ENCODE assay signal across 1 cellular context in the genomic region with DNA sequence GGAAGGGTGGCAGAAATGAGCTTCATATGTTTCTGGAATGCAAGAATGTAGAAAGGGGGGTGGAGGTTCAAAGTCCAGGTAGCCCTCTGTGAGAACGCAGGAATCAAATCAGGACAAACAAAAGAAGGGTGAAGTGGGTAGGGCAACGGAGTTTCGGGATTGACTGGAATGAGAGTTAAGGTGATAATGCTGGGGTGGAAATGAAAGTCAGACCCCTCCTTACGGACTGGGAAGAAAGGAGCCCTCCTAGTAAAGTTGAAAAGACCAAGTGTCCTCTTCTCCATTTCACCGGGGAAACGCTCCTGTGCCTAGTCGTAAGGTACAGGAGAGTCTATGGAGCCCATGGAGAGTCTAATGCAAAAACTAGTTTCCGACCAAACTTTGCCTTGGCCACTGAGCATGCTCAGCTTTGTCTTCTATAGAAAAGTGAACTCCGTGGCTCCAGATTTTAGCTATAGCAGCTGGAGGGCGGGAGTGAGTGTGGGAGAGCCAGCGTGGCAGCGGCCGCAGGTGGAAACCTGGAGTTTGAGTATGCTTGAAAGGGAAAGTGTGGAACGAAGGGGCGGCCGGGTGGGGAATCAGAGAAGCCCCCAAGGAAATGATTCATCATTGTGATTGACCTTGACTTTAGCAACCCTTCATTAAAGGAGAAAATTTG.
TF ChIP-seq lines count a peak whose summit lies in the region.

No MANE protein-coding gene starts in this region.

TF ChIP-seq in HEK293, 187 proteins besides CTCF, POLR2A, EP300 and RAD21 (continued from another document):
- TF ChIP-seq, protein P1, sequence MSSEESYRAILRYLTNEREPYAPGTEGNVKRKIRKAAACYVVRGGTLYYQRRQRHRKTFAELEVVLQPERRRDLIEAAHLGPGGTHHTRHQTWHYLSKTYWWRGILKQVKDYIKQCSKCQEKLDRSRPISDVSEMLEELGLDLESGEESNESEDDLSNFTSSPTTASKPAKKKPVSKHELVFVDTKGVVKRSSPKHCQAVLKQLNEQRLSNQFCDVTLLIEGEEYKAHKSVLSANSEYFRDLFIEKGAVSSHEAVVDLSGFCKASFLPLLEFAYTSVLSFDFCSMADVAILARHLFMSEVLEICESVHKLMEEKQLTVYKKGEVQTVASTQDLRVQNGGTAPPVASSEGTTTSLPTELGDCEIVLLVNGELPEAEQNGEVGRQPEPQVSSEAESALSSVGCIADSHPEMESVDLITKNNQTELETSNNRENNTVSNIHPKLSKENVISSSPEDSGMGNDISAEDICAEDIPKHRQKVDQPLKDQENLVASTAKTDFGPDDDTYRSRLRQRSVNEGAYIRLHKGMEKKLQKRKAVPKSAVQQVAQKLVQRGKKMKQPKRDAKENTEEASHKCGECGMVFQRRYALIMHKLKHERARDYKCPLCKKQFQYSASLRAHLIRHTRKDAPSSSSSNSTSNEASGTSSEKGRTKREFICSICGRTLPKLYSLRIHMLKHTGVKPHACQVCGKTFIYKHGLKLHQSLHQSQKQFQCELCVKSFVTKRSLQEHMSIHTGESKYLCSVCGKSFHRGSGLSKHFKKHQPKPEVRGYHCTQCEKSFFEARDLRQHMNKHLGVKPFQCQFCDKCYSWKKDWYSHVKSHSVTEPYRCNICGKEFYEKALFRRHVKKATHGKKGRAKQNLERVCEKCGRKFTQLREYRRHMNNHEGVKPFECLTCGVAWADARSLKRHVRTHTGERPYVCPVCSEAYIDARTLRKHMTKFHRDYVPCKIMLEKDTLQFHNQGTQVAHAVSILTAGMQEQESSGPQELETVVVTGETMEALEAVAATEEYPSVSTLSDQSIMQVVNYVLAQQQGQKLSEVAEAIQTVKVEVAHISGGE (tag by site-specific recombination; conservative IDR thresholded peaks at IDR 0.05; ENCODE audit: low read depth), result 0 out of 2 replicates have a peak, but pooled peaks have one; percentile 8
- TF ChIP-seq EGR2 (tag by site-specific recombination; IDR thresholded peaks at IDR 0.05; ENCODE audit: low read depth) (peak; percentile 66), ZNF23 (tag by site-specific recombination; IDR thresholded peaks at IDR 0.05; ENCODE audit: borderline replicate concordance) (no peak), ZNF48 (tag by site-specific recombination; IDR thresholded peaks at IDR 0.05) (no peak), ZBTB17 (tag by site-specific recombination; IDR thresholded peaks at IDR 0.05) (no peak; the same call in 1 of the 2 replicates), SCRT2 (tag by site-specific recombination; IDR thresholded peaks at IDR 0.05) (peak; percentile 27; the same call in 1 of the 2 replicates), ZNF707 (tag by site-specific recombination; IDR thresholded peaks at IDR 0.05) (no peak), REPIN1 (tag by site-specific recombination; IDR thresholded peaks at IDR 0.05; ENCODE audit: low read depth) (no peak), SP7 (tag by site-specific recombination; IDR thresholded peaks at IDR 0.05) (peak; percentile 9), HOXC10 (CRISPR knock-in tag; IDR thresholded peaks at IDR 0.05) (no peak), IKZF3 (tag by site-specific recombination; IDR thresholded peaks at IDR 0.05) (peak; percentile 18; the same call in 1 of the 2 replicates), ZNF600 (tag by site-specific recombination; IDR thresholded peaks at IDR 0.05) (no peak), GLIS1 (tag by site-specific recombination; IDR thresholded peaks at IDR 0.05) (no peak), ZNF660 (tag by site-specific recombination; IDR thresholded peaks at IDR 0.05) (peak; percentile 52; the same call in 1 of the 2 replicates), ZNF555 (tag by site-specific recombination; conservative IDR thresholded peaks at IDR 0.05) (no peak), GFI1B (tag by site-specific recombination; IDR thresholded peaks at IDR 0.05) (0 out of 2 replicates have a peak, but pooled peaks have one; percentile 40), ZNF560 (tag by site-specific recombination; IDR thresholded peaks at IDR 0.05; ENCODE audit: borderline replicate concordance) (no peak), SP2 (tag by site-specific recombination; IDR thresholded peaks at IDR 0.05) (peak; percentile 44), ZNF623 (tag by site-specific recombination; IDR thresholded peaks at IDR 0.05) (0 out of 2 replicates have a peak, but pooled peaks have one; percentile 9), KLF16 (tag by site-specific recombination; IDR thresholded peaks at IDR 0.05) (peak; percentile 45; the same call in 1 of the 2 replicates), ZNF10 (tag by site-specific recombination; IDR thresholded peaks at IDR 0.05) (no peak), SP3 (tag by site-specific recombination; IDR thresholded peaks at IDR 0.05) (peak; percentile 47), ZBTB20 (tag by site-specific recombination; IDR thresholded peaks at IDR 0.05) (peak; percentile 40; the same call in 1 of the 2 replicates), ZNF558 (tag by site-specific recombination; IDR thresholded peaks at IDR 0.05) (0 out of 2 replicates have a peak, but pooled peaks have one; percentile 24), KLF8 (tag by site-specific recombination; IDR thresholded peaks at IDR 0.05) (peak; percentile 75), TRIM28 (IDR thresholded peaks at IDR 0.05; ENCODE audit: borderline replicate concordance, low read length) (peak; percentile 25; the same call in 1 of the 2 replicates), ZFHX2 (tag by site-specific recombination; conservative IDR thresholded peaks at IDR 0.05) (peak; percentile 70), ZNF16 (tag by site-specific recombination; IDR thresholded peaks at IDR 0.05; ENCODE audit: low read depth) (no peak), ZEB2 (tag by site-specific recombination; IDR thresholded peaks at IDR 0.05) (0 out of 2 replicates have a peak, but pooled peaks have one; percentile 20)
- TF ChIP-seq, protein P2, sequence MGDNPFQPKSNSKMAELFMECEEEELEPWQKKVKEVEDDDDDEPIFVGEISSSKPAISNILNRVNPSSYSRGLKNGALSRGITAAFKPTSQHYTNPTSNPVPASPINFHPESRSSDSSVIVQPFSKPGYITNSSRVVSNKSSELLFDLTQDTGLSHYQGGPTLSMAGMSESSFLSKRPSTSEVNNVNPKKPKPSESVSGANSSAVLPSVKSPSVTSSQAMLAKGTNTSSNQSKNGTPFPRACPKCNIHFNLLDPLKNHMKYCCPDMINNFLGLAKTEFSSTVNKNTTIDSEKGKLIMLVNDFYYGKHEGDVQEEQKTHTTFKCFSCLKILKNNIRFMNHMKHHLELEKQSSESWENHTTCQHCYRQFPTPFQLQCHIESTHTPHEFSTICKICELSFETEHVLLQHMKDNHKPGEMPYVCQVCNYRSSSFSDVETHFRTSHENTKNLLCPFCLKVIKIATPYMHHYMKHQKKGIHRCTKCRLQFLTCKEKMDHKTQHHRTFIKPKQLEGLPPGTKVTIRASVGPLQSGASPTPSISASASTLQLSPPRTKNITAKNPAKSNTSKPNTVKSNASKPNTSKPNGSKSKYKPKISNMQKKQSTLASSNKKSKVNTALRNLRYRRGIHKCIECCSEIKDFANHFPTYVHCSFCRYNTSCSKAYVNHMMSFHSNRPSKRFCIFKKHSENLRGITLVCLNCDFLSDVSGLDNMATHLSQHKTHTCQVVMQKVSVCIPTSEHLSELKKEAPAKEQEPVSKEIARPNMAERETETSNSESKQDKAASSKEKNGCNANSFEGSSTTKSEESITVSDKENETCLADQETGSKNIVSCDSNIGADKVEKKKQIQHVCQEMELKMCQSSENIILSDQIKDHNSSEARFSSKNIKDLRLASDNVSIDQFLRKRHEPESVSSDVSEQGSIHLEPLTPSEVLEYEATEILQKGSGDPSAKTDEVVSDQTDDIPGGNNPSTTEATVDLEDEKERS (tag by site-specific recombination; IDR thresholded peaks at IDR 0.05), result no peak
- TF ChIP-seq, protein P3, sequence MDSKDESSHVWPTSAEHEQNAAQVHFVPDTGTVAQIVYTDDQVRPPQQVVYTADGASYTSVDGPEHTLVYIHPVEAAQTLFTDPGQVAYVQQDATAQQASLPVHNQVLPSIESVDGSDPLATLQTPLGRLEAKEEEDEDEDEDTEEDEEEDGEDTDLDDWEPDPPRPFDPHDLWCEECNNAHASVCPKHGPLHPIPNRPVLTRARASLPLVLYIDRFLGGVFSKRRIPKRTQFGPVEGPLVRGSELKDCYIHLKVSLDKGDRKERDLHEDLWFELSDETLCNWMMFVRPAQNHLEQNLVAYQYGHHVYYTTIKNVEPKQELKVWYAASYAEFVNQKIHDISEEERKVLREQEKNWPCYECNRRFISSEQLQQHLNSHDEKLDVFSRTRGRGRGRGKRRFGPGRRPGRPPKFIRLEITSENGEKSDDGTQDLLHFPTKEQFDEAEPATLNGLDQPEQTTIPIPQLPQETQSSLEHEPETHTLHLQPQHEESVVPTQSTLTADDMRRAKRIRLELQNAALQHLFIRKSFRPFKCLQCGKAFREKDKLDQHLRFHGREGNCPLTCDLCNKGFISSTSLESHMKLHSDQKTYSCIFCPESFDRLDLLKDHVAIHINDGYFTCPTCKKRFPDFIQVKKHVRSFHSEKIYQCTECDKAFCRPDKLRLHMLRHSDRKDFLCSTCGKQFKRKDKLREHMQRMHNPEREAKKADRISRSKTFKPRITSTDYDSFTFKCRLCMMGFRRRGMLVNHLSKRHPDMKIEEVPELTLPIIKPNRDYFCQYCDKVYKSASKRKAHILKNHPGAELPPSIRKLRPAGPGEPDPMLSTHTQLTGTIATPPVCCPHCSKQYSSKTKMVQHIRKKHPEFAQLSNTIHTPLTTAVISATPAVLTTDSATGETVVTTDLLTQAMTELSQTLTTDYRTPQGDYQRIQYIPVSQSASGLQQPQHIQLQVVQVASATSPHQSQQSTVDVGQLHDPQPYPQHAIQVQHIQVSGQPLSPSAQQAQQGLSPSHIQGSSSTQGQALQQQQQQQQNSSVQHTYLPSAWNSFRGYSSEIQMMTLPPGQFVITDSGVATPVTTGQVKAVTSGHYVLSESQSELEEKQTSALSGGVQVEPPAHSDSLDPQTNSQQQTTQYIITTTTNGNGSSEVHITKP (tag by site-specific recombination; IDR thresholded peaks at IDR 0.05), result peak; percentile 98
- TF ChIP-seq, protein P4, sequence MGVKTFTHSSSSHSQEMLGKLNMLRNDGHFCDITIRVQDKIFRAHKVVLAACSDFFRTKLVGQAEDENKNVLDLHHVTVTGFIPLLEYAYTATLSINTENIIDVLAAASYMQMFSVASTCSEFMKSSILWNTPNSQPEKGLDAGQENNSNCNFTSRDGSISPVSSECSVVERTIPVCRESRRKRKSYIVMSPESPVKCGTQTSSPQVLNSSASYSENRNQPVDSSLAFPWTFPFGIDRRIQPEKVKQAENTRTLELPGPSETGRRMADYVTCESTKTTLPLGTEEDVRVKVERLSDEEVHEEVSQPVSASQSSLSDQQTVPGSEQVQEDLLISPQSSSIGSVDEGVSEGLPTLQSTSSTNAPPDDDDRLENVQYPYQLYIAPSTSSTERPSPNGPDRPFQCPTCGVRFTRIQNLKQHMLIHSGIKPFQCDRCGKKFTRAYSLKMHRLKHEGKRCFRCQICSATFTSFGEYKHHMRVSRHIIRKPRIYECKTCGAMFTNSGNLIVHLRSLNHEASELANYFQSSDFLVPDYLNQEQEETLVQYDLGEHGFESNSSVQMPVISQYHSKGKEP (tag by site-specific recombination; IDR thresholded peaks at IDR 0.05), result peak; percentile 14; the same call in 1 of the 2 replicates
- TF ChIP-seq, protein P5, sequence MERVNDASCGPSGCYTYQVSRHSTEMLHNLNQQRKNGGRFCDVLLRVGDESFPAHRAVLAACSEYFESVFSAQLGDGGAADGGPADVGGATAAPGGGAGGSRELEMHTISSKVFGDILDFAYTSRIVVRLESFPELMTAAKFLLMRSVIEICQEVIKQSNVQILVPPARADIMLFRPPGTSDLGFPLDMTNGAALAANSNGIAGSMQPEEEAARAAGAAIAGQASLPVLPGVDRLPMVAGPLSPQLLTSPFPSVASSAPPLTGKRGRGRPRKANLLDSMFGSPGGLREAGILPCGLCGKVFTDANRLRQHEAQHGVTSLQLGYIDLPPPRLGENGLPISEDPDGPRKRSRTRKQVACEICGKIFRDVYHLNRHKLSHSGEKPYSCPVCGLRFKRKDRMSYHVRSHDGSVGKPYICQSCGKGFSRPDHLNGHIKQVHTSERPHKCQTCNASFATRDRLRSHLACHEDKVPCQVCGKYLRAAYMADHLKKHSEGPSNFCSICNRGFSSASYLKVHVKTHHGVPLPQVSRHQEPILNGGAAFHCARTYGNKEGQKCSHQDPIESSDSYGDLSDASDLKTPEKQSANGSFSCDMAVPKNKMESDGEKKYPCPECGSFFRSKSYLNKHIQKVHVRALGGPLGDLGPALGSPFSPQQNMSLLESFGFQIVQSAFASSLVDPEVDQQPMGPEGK (tag by site-specific recombination; IDR thresholded peaks at IDR 0.05), result no peak
- TF ChIP-seq, protein P6, sequence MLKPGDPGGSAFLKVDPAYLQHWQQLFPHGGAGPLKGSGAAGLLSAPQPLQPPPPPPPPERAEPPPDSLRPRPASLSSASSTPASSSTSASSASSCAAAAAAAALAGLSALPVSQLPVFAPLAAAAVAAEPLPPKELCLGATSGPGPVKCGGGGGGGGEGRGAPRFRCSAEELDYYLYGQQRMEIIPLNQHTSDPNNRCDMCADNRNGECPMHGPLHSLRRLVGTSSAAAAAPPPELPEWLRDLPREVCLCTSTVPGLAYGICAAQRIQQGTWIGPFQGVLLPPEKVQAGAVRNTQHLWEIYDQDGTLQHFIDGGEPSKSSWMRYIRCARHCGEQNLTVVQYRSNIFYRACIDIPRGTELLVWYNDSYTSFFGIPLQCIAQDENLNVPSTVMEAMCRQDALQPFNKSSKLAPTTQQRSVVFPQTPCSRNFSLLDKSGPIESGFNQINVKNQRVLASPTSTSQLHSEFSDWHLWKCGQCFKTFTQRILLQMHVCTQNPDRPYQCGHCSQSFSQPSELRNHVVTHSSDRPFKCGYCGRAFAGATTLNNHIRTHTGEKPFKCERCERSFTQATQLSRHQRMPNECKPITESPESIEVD (tag by site-specific recombination; IDR thresholded peaks at IDR 0.05), result no peak
- TF ChIP-seq, protein P7, sequence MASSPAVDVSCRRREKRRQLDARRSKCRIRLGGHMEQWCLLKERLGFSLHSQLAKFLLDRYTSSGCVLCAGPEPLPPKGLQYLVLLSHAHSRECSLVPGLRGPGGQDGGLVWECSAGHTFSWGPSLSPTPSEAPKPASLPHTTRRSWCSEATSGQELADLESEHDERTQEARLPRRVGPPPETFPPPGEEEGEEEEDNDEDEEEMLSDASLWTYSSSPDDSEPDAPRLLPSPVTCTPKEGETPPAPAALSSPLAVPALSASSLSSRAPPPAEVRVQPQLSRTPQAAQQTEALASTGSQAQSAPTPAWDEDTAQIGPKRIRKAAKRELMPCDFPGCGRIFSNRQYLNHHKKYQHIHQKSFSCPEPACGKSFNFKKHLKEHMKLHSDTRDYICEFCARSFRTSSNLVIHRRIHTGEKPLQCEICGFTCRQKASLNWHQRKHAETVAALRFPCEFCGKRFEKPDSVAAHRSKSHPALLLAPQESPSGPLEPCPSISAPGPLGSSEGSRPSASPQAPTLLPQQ (tag by site-specific recombination; IDR thresholded peaks at IDR 0.05), result 0 out of 2 replicates have a peak, but pooled peaks have one; percentile 8
TF ChIP-seq in HEK293: peak in this region for 28.
